Comparison of ENCODE assay signal across 8 cellular contexts in genomic region chr6:390914-391558, GRCh38. TPM values are rescaled to one million over a fixed set of nuclear protein-coding genes. Genes with fewer than 3 reads are reported as not detected.
A peak's percentile ranks its signal among the peaks of the same experiment; 100 is the strongest.
DNase-seq lines count a peak whose midpoint lies in the region; ATAC-seq and TF ChIP-seq lines count a peak whose summit lies in the region.

No MANE protein-coding gene starts in this region.

- H3K9me3 ChIP-seq in cardiac muscle cell (ENCODE audit: low read depth) = no peaks in the 10 kb centered on the region
- no peaks in the 10 kb centered on the region for H3K9me3 ChIP-seq in lower lobe of right lung
- no peaks in the 10 kb centered on the region for H3K9me3 ChIP-seq in SK-N-SH

- POLR2A ChIA-PET in SK-N-SH (lab: Yijun Ruan, JAX) = no interaction called here

- TF ChIP-seq EP300 in SK-N-SH (IDR thresholded peaks at IDR 0.05; ENCODE audit: borderline replicate concordance in 1 of 2, low read depth in 1 of 2, low read length in 1 of 2) = no peak

- H3K36me3 ChIP-seq in cardiac muscle cell = no peaks in the 10 kb centered on the region
- H3K36me3 ChIP-seq in lower lobe of right lung = no peaks in the 10 kb centered on the region
- H3K36me3 ChIP-seq in SK-N-SH (replicated peaks in 1 of 2; ENCODE audit: control insufficient read depth in 1 of 2, insufficient read depth in 2 of 2, low read length in 1 of 2) = no peaks in the 10 kb centered on the region

- CTCF ChIA-PET in SK-N-SH (lab: Yijun Ruan, JAX) = interaction anchor here (0.5 kb wide), 1 partner anchor 77 kb away, joined by 3 read pairs; no protein-coding TSS in a partner anchor

- H2AFZ ChIP-seq in SK-N-SH (ENCODE audit: low read depth) = no peak overlapping the region

- 14% methylated on average over 19 of the region's 44 CpGs for WGBS in SK-N-SH (ENCODE audit: low lambda C conversion rate)

- H3K4me1 ChIP-seq in cardiac muscle cell (ENCODE audit: low read depth) (no peaks in the 10 kb centered on the region), lower lobe of right lung (peaks cover 27% of the 10 kb centered on the region), SK-N-SH (ENCODE audit: control insufficient read depth in 1 of 2, insufficient read depth in 2 of 2, low read depth in 1 of 2, low read length in 1 of 2) (no peaks in the 10 kb centered on the region)

- H3K27me3 ChIP-seq in cardiac muscle cell (peaks cover 100% of the 10 kb centered on the region), lower lobe of right lung (ENCODE audit: low read depth) (peaks cover 67% of the 10 kb centered on the region), SK-N-SH (ENCODE audit: insufficient read depth) (peaks cover 93% of the 10 kb centered on the region)

- H3K9me2 ChIP-seq in SK-N-SH = no peaks in the 10 kb centered on the region

- ATAC-seq in left cardiac atrium (no peak), HG03139 (IDR thresholded peaks at IDR 0.05; ENCODE audit: unreplicated experiment) (peak; percentile 6), lower lobe of right lung (no peak)

- H4K20me1 ChIP-seq in SK-N-SH (ENCODE audit: insufficient read depth) = no peaks in the 10 kb centered on the region

- intact Hi-C loops in left cardiac atrium (cut with DNase I) = no loop called here
- intact Hi-C loops in lower lobe of right lung (cut with DNase I) = no loop called here

- no peak for TF ChIP-seq CTCF in cardiac muscle cell (IDR thresholded peaks at IDR 0.05; ENCODE audit: low read depth, low read length)
- no peak for TF ChIP-seq CTCF in lower lobe of right lung (IDR thresholded peaks at IDR 0.05)
- TF ChIP-seq CTCF in SK-N-SH (IDR thresholded peaks at IDR 0.05) = no peak

- H3F3A ChIP-seq in SK-N-SH (replicated peaks; ENCODE audit: insufficient read depth) = no peaks in the 10 kb centered on the region

- no peak overlapping the region for H3K9ac ChIP-seq in SK-N-SH

- no peak overlapping the region for H3K27ac ChIP-seq in cardiac muscle cell
- H3K27ac ChIP-seq in lower lobe of right lung = no peak overlapping the region
- no peak overlapping the region for H3K27ac ChIP-seq in SK-N-SH (ENCODE audit: low read depth in 2 of 2, low read length in 1 of 2)

- no peak overlapping the region for H3K4me2 ChIP-seq in SK-N-SH

- TF ChIP-seq RAD21 in SK-N-SH (IDR thresholded peaks at IDR 0.05; ENCODE audit: low read length) = no peak

- H3K4me3 ChIP-seq in cardiac muscle cell = peak overlapping the region; percentile 16
- H3K4me3 ChIP-seq in lower lobe of right lung = peak overlapping the region; percentile 56
- no peak overlapping the region; a peak in 1 of 4 replicates for H3K4me3 ChIP-seq in SK-N-SH (ENCODE audit: low read depth in 2 of 2, low read length in 1 of 2)

- no peaks in the 10 kb centered on the region for H3K79me2 ChIP-seq in SK-N-SH (ENCODE audit: insufficient read depth)

- DNase-seq in cardiac muscle cell (ENCODE audit: low read depth in 1 of 2, low spot score in 1 of 2) (no peak), left cardiac atrium (no peak), lower lobe of right lung (no peak), ureter (ENCODE audit: low spot score) (peak; percentile 43), SK-N-SH (no peak), SW480 (ENCODE audit: low spot score) (no peak)
- peak; percentile 48 for DNase-seq in activated naive CD4-positive, alpha-beta T cell treated with anti-CD3 and anti-CD28 coated beads, Interleukin-2, amount 50 U/mL, for 16 hours

TF ChIP-seq in SK-N-SH, 30 proteins besides CTCF, POLR2A, EP300 and RAD21:
- TF ChIP-seq ELF1 (IDR thresholded peaks at IDR 0.05) (no peak), FOXJ3 (CRISPR knock-in tag; IDR thresholded peaks at IDR 0.05) (no peak), YY1 (IDR thresholded peaks at IDR 0.05; ENCODE audit: low read depth) (no peak), RXRA (IDR thresholded peaks at IDR 0.05; ENCODE audit: borderline replicate concordance, low read depth) (no peak), ZBTB33 (IDR thresholded peaks at IDR 0.05; ENCODE audit: borderline replicate concordance, low read depth) (no peak), GATA2 (CRISPR knock-in tag; IDR thresholded peaks at IDR 0.05) (no peak), SMC3 (IDR thresholded peaks at IDR 0.05; ENCODE audit: low read depth, low read length) (no peak)

RNA-seq across cellular contexts. Expression of gene IRF4, which starts 0.5 kb away (rescaled TPM):
- total RNA-seq in cardiac muscle cell = not detected in 2 replicates
- 0.25 TPM in 1 of 2 replicates, not detected in the other for polyA plus RNA-seq in cardiac muscle cell
- total RNA-seq in left cardiac atrium = 1 to 10 TPM in 1 of 2 donors, under 1 TPM in 1; 0.65 to 1.6 TPM
- total RNA-seq in lower lobe of right lung = 6.0 TPM
- total RNA-seq in ureter = 12.1 TPM
- not detected in 2 replicates for polyA plus RNA-seq in SK-N-SH (2012; rRNA removed)
- polyA plus RNA-seq in SK-N-SH (2012; cell fraction: cytosol; rRNA removed) = under 0.01 TPM in 1 of 2 replicates, not detected in the other
- polyA plus RNA-seq in SK-N-SH (2012; cell fraction: nucleus; rRNA removed) = 0.01 TPM in 1 of 2 replicates, not detected in the other

Comparison
In these comparisons a context has a peak if more than half of its experiments do, and no peak if none do; other contexts are left out.
1. DNase-seq: peak in activated naive CD4-positive, alpha-beta T cell treated with anti-CD3 and anti-CD28 coated beads, Interleukin-2, amount 50 U/mL, for 16 hours (single experiment) and ureter (single experiment); none in cardiac muscle cell (0 of 2), left cardiac atrium (single experiment), lower lobe of right lung (single experiment), SK-N-SH (single experiment) and SW480 (single experiment).
2. H3K4me3 ChIP-seq: peak in cardiac muscle cell (single experiment) and lower lobe of right lung (single experiment); none in SK-N-SH (0 of 2).